In the genomic region with DNA sequence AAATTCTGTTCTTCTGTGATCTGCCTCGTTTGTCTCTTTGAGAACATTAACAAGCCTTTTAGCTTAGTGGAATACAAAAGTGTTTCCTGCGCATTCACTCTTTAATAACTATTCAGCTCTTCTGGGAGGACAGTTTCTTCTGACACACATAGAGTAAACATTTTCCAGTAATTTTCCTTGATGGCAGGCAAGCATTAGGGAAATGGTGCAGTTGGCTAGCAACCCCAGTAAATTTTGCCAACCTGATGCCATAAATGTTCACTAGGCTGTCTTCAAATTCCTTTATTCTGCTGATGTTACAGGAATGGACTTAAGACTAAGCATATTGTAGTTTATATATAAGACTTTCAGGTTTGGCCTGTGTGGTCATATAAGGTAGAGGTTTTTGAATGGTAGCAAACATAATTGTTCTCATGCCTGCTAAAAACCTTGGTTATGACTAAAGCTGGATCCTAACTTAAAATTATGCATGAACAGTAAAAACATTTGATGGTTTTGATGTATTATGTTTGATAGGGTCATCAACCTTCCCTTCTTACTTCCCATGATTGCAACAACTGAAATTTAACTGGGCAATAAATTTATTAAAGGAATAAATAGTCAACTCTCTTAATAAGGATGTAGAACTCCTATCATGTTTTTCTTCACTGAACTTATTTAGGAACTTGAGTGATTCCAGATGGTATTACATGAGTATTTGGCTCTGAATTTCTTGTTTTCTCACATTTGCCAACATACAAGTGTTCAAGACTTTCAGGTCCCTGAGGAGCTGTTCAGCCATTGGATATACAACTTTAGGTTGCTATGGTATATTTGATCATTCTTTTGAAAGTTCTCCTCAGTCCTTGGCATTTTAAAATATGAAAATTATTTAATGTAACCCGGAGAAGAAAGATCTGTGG, we compare ENCODE assay signal across 26 cellular contexts.
DNase-seq lines count a peak whose midpoint lies in the region; ATAC-seq and TF ChIP-seq lines count a peak whose summit lies in the region.
"Had no signal": no experiment of that assay in that cellular context is flagged by ENCODE, and none has a peak within 500 bp of the region (broad histone marks: within the 10 kb centered on the region; RNA-seq: fewer than 3 reads in every experiment).

No MANE protein-coding gene starts in this region.

- ATAC-seq in HG02759 (IDR thresholded peaks at IDR 0.05; ENCODE audit: unreplicated experiment) (no peak), GM21737 (IDR thresholded peaks at IDR 0.05; ENCODE audit: unreplicated experiment) (no peak)
- ATAC-seq: heart right ventricle; pancreas; right lobe of liver; stimulated activated memory B cell treated with anti-CD40 and anti-IgM and Interleukin-4, amounts not matched to agents 10 μg/mL and 1 μg/mL and 100 μg/mL, for 72 hours had no signal

- H3K36me3 ChIP-seq in hepatocyte (replicated peaks; ENCODE audit: insufficient read depth, low read depth): no peaks in the 10 kb centered on the region
- H3K36me3 ChIP-seq: BE2C, esophagus squamous epithelium, heart right ventricle, pancreas, right lobe of liver, thyroid gland had no signal

- no peaks in the 10 kb centered on the region for H3K9me3 ChIP-seq in hepatocyte (ENCODE audit: low read depth)
- H3K9me3 ChIP-seq: BE2C, esophagus squamous epithelium, pancreas, right lobe of liver, thyroid gland had no signal

- no peaks in the 10 kb centered on the region for H4K20me1 ChIP-seq in hepatocyte (ENCODE audit: insufficient read depth, poor library complexity, severe bottlenecking)

- H3K9me2 ChIP-seq in hepatocyte (replicated peaks; ENCODE audit: insufficient read depth): no peaks in the 10 kb centered on the region

- peak; percentile 41 for DNase-seq in GM03348 (ENCODE audit: low spot score)
- DNase-seq in cerebellum (ENCODE audit: low spot score): peak; percentile 15
- no peak for DNase-seq in hepatocyte (ENCODE audit: low spot score)
- DNase-seq in superior temporal gyrus (ENCODE audit: extremely low spot score): peak; percentile 20
- DNase-seq in NCI-H2227 (lab: John Stamatoyannopoulos, UW; ENCODE audit: unreplicated experiment): no peak
- DNase-seq: activated CD4-positive, CD25-positive, alpha-beta regulatory T cell; activated naive CD4-positive, alpha-beta T cell treated with Interleukin-2 at 50 U/mL for 16 hours; activated T-cell treated with anti-CD3 and anti-CD28 coated beads, Interleukin-2, amount 50 U/mL, for 24 hours; BE2C; central memory CD4-positive, alpha-beta T cell; effector CD4-positive, alpha-beta T cell; esophagus squamous epithelium; HCEC 1CT; heart right ventricle; naive B cell; NCI-H1105 treated with DMSO at 0.1 percent for 48 hours; NCI-H2107; NCI-H526; pancreas; right lobe of liver; T1000; thyroid gland had no signal

- peak overlapping the region; percentile 19 for H3K4me2 ChIP-seq in hepatocyte

- no peak overlapping the region for H2AFZ ChIP-seq in hepatocyte

- H3K4me1 ChIP-seq in hepatocyte (ENCODE audit: insufficient read depth): no peaks in the 10 kb centered on the region
- H3K4me1 ChIP-seq: BE2C, esophagus squamous epithelium, heart right ventricle had no signal

- no peak overlapping the region for H3K4me3 ChIP-seq in hepatocyte
- H3K4me3 ChIP-seq: esophagus squamous epithelium, heart right ventricle, lung, pancreas, right lobe of liver, thyroid gland had no signal

- TF ChIP-seq CTCF in hepatocyte (IDR thresholded peaks at IDR 0.05; ENCODE audit: poor library complexity): no peak

- no peaks in the 10 kb centered on the region for H3K79me2 ChIP-seq in hepatocyte

- peak overlapping the region; percentile 69 for H3K27ac ChIP-seq in hepatocyte
- H3K27ac ChIP-seq: heart right ventricle, pancreas, right lobe of liver, thyroid gland had no signal

- H3K27me3 ChIP-seq in hepatocyte: no peaks in the 10 kb centered on the region
- H3K27me3 ChIP-seq: BE2C, esophagus squamous epithelium, heart right ventricle, pancreas, right lobe of liver, thyroid gland had no signal

- WGBS in hepatocyte (ENCODE audit: low lambda C conversion rate, missing lambda C conversion rate): 66% methylated on average over 3 of the region's 3 CpGs

Comparison
In these comparisons a context has a peak if more than half of its experiments do, and no peak if none do; other contexts are left out.
1. DNase-seq: peak in GM03348 (single experiment), cerebellum (single experiment) and superior temporal gyrus (single experiment); none in hepatocyte (single experiment) and NCI-H2227 (single experiment).